1 cellular context compared by ENCODE assay signal in genomic region chr6:35798706-35799105, GRCh38.
TF ChIP-seq lines count a peak whose summit lies in the region.

No MANE protein-coding gene starts in this region.

TF ChIP-seq in GM23338, 12 proteins besides CTCF, POLR2A, EP300 and RAD21 (continued from another document):
- TF ChIP-seq, protein P1, sequence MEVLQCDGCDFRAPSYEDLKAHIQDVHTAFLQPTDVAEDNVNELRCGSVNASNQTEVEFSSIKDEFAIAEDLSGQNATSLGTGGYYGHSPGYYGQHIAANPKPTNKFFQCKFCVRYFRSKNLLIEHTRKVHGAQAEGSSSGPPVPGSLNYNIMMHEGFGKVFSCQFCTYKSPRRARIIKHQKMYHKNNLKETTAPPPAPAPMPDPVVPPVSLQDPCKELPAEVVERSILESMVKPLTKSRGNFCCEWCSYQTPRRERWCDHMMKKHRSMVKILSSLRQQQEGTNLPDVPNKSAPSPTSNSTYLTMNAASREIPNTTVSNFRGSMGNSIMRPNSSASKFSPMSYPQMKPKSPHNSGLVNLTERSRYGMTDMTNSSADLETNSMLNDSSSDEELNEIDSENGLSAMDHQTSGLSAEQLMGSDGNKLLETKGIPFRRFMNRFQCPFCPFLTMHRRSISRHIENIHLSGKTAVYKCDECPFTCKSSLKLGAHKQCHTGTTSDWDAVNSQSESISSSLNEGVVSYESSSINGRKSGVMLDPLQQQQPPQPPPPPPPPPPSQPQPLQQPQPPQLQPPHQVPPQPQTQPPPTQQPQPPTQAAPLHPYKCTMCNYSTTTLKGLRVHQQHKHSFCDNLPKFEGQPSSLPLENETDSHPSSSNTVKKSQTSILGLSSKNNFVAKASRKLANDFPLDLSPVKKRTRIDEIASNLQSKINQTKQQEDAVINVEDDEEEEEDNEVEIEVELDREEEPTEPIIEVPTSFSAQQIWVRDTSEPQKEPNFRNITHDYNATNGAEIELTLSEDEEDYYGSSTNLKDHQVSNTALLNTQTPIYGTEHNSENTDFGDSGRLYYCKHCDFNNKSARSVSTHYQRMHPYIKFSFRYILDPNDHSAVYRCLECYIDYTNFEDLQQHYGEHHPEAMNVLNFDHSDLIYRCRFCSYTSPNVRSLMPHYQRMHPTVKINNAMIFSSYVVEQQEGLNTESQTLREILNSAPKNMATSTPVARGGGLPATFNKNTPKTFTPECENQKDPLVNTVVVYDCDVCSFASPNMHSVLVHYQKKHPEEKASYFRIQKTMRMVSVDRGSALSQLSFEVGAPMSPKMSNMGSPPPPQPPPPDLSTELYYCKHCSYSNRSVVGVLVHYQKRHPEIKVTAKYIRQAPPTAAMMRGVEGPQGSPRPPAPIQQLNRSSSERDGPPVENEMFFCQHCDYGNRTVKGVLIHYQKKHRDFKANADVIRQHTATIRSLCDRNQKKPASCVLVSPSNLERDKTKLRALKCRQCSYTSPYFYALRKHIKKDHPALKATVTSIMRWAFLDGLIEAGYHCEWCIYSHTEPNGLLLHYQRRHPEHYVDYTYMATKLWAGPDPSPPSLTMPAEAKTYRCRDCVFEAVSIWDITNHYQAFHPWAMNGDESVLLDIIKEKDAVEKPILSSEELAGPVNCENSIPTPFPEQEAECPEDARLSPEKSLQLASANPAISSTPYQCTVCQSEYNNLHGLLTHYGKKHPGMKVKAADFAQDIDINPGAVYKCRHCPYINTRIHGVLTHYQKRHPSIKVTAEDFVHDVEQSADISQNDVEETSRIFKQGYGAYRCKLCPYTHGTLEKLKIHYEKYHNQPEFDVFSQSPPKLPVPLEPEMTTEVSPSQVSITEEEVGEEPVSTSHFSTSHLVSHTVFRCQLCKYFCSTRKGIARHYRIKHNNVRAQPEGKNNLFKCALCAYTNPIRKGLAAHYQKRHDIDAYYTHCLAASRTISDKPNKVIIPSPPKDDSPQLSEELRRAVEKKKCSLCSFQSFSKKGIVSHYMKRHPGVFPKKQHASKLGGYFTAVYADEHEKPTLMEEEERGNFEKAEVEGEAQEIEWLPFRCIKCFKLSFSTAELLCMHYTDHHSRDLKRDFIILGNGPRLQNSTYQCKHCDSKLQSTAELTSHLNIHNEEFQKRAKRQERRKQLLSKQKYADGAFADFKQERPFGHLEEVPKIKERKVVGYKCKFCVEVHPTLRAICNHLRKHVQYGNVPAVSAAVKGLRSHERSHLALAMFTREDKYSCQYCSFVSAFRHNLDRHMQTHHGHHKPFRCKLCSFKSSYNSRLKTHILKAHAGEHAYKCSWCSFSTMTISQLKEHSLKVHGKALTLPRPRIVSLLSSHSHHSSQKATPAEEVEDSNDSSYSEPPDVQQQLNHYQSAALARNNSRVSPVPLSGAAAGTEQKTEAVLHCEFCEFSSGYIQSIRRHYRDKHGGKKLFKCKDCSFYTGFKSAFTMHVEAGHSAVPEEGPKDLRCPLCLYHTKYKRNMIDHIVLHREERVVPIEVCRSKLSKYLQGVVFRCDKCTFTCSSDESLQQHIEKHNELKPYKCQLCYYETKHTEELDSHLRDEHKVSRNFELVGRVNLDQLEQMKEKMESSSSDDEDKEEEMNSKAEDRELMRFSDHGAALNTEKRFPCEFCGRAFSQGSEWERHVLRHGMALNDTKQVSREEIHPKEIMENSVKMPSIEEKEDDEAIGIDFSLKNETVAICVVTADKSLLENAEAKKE (CRISPR knock-in tag; IDR thresholded peaks at IDR 0.05) = no peak
